16 cellular contexts compared by ENCODE assay signal in genomic region chr17:74488276-74488675, GRCh38. TPM values are rescaled to one million over a fixed set of nuclear protein-coding genes. Genes with fewer than 3 reads are reported as not detected.
"Had no signal": no experiment of that assay in that cellular context is flagged by ENCODE, and none has a peak within 500 bp of the region (broad histone marks: within the 10 kb centered on the region; RNA-seq: fewer than 3 reads in every experiment).

No MANE protein-coding gene starts in this region.

RNA-seq across cellular contexts. Expression of gene CD300A, which starts 21.8 kb away (rescaled TPM):
- total RNA-seq: chondrocyte, dermis microvascular lymphatic vessel endothelial cell, endothelial cell of umbilical vein, fibroblast of lung, fibroblast of villous mesenchyme, glomerular endothelial cell had no signal

RNA-seq across cellular contexts. Expression of gene CD300LB, which starts 43.0 kb away (rescaled TPM):
- total RNA-seq: activated CD4-positive, alpha-beta memory T cell treated with anti-CD3 and anti-CD28 coated beads for 36 hours; activated CD4-positive, alpha-beta T cell treated with anti-CD3 and anti-CD28 coated beads for 36 hours; activated CD4-positive, alpha-beta T cell treated with anti-CD3 and anti-CD28 coated beads, Interleukin-2, amount 10 ng/mL, durations not matched to agents 24 days and 14 days; activated CD8-positive, alpha-beta T cell treated with anti-CD3 and anti-CD28 coated beads, Interleukin-2, amount 10 ng/mL, durations not matched to agents 7 days and 5 days; activated naive CD4-positive, alpha-beta T cell treated with anti-CD3 and anti-CD28 coated beads for 36 hours; activated naive CD8-positive, alpha-beta T cell treated with anti-CD3 and anti-CD28 coated beads for 36 hours; activated T-cell treated with anti-CD3 and anti-CD28 coated beads, Interleukin-2, amount 50 U/mL, for 4 hours; activated T-helper 17 cell treated with anti-CD3 and anti-CD28 coated beads, Interleukin-2, amount 50 U/mL, for 72 hours; body of pancreas; chondrocyte; dermis microvascular lymphatic vessel endothelial cell; endothelial cell of umbilical vein; fibroblast of lung; fibroblast of villous mesenchyme; glomerular endothelial cell; T-helper 1 cell treated with Interleukin-12 subunit alpha and Interleukin-12 subunit beta and Interleukin-4 antibody, amounts not matched to agents 30 ng/mL and 1 ng/mL, for 36 hours had no signal

RNA-seq across cellular contexts. Expression of gene GPRC5C, which starts 56.4 kb away (rescaled TPM):
- total RNA-seq: activated naive CD4-positive, alpha-beta T cell treated with anti-CD3 and anti-CD28 coated beads for 36 hours; endothelial cell of umbilical vein had no signal

RNA-seq across cellular contexts. Expression of gene CD300C, which starts 57.6 kb away (rescaled TPM):
- total RNA-seq: activated CD4-positive, alpha-beta T cell treated with anti-CD3 and anti-CD28 coated beads for 36 hours; activated naive CD4-positive, alpha-beta T cell treated with anti-CD3 and anti-CD28 coated beads for 36 hours; activated naive CD8-positive, alpha-beta T cell treated with anti-CD3 and anti-CD28 coated beads for 36 hours; activated T-cell treated with anti-CD3 and anti-CD28 coated beads, Interleukin-2, amount 50 U/mL, for 4 hours; chondrocyte; dermis microvascular lymphatic vessel endothelial cell; endothelial cell of umbilical vein; fibroblast of lung; fibroblast of villous mesenchyme; glomerular endothelial cell had no signal
